ENCODE assay signal across 27 cellular contexts in the genomic region with DNA sequence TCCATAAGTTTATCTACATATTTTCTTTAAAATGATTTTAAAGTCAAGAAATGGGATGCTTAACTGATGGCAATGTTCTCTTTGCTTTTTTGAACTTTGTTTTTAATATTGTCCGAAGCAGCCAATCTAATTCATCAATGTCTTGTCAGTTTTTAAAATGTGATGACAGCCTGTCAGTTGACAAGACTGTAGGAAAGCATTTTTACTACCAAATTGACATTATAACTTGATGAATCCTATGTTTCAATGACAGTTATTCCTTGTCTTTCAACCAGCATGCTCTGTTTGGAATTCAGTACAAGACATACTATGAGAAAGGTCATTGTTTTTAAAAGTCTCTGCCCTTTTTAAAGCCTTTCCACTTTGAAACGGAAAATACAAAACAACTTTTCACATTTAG.
"Had no signal": no experiment of that assay in that cellular context is flagged by ENCODE, and none has a peak within 500 bp of the region (broad histone marks: within the 10 kb centered on the region; RNA-seq: fewer than 3 reads in every experiment).

No MANE protein-coding gene starts in this region.

- H2AFZ ChIP-seq: neural progenitor cell, parathyroid adenoma had no signal

- FAIRE-seq: urothelium cell line had no signal

- H3K4me1 ChIP-seq: neural progenitor cell, parathyroid adenoma, psoas muscle, right lobe of liver, sigmoid colon, stomach, thyroid gland, tibial nerve, upper lobe of left lung, vagina had no signal

- H3K4me2 ChIP-seq: neural progenitor cell had no signal

- H3K9me3 ChIP-seq: ovary, psoas muscle, right lobe of liver, thoracic aorta, thyroid gland, tibial nerve, vagina had no signal

- H3K9ac ChIP-seq: neural progenitor cell, parathyroid adenoma had no signal

- H3K27ac ChIP-seq: neural progenitor cell, ovary, parathyroid adenoma, psoas muscle, right lobe of liver, sigmoid colon, stomach, thoracic aorta, thyroid gland, tibial nerve, upper lobe of left lung, vagina had no signal

- ATAC-seq: natural killer cell treated with Interleukin-12 subunit alpha and Interleukin-12 subunit beta and Interleukin-15 and Interleukin-18, amount 100 ng/mL, for 72 hours; psoas muscle; right cardiac atrium; right lobe of liver; stimulated activated effector memory CD8-positive, alpha-beta T cell treated with anti-CD3 and anti-CD28 coated beads, Interleukin-12 subunit alpha, Interleukin-12 subunit beta, amount 100 ng/mL, for 72 hours; stimulated activated naive B cell treated with anti-CD40 and anti-IgM and Interleukin-4, amounts not matched to agents 10 μg/mL and 1 μg/mL and 100 μg/mL, for 72 hours had no signal

- H3K27me3 ChIP-seq: neural progenitor cell, ovary, right lobe of liver, sigmoid colon, stomach, thyroid gland, tibial nerve, upper lobe of left lung, vagina had no signal

- DNase-seq: nephron progenitor cell; occipital lobe; ovary; posterior cingulate gyrus; psoas muscle; right cardiac atrium; right lobe of liver; sigmoid colon; small intestine; stimulated activated CD4-positive, alpha-beta T cell treated with anti-CD3 and anti-CD28 coated beads, Interleukin-15, amount 100 ng/mL, for 24 hours; stimulated activated CD4-positive, alpha-beta T cell treated with anti-CD3 and anti-CD28 coated beads, Interleukin-2, amount 100 ng/mL, for 24 hours; stimulated activated CD4-positive, alpha-beta T cell treated with anti-CD3 and anti-CD28 coated beads, Interleukin-2, amount 100 ng/mL, for 48 hours; stimulated activated CD4-positive, alpha-beta T cell treated with anti-CD3 and anti-CD28 coated beads, Interleukin-4, amount 100 ng/mL, for 24 hours; stimulated activated naive B cell treated with anti-CD40 and anti-IgM and Interleukin-4, amounts not matched to agents 10 μg/mL and 1 μg/mL and 100 μg/mL, for 72 hours; stimulated activated naive CD4-positive, alpha-beta T cell treated with Interleukin-2 at 50 U/mL for 16 hours; stomach; thyroid gland; trophoblast cell; upper lobe of left lung had no signal

- H3K4me3 ChIP-seq: neural progenitor cell, ovary, psoas muscle, right lobe of liver, sigmoid colon, stomach, thoracic aorta, thyroid gland, tibial nerve, upper lobe of left lung, vagina had no signal

- H3K36me3 ChIP-seq: neural progenitor cell, ovary, right lobe of liver, sigmoid colon, stomach, thoracic aorta, thyroid gland, tibial nerve, upper lobe of left lung, vagina had no signal

- H3K79me2 ChIP-seq: parathyroid adenoma had no signal
